Comparison of ENCODE assay signal across 22 cellular contexts in genomic region chr15:34584996-34585395, GRCh38. TPM values are rescaled to one million over a fixed set of nuclear protein-coding genes. Genes with fewer than 3 reads are reported as not detected.
A peak's percentile ranks its signal among the peaks of the same experiment; 100 is the strongest.
DNase-seq lines count a peak whose midpoint lies in the region; ATAC-seq, FAIRE-seq and TF ChIP-seq lines count a peak whose summit lies in the region.
"Had no signal": no experiment of that assay in that cellular context is flagged by ENCODE, and none has a peak within 500 bp of the region (broad histone marks: within the 10 kb centered on the region; RNA-seq: fewer than 3 reads in every experiment).

No MANE protein-coding gene starts in this region.

- H3K27ac ChIP-seq in HepG2 (ENCODE audit: extremely low read length, insufficient read depth, low read length) (no peak overlapping the region), right lobe of liver (no peak overlapping the region), PC-3 (ENCODE audit: low read length) (no peak overlapping the region)
- H3K27ac ChIP-seq: C4-2B, pancreas, upper lobe of right lung had no signal

- H3K4me3 Mint-ChIP-seq in glutamatergic neuron (ENCODE audit: unreplicated experiment) = peak overlapping the region; percentile 9

- BruUV-seq in HepG2 (replicated peaks; lab: Mats Ljungman, UMichigan) (no TSS peak), PC-3 (replicated peaks; lab: Mats Ljungman, UMichigan) (TSS peak; percentile 21)

- H3K36me3 ChIP-seq in HepG2 (replicated peaks in 1 of 2; ENCODE audit: control insufficient read depth in 1 of 2, insufficient read depth in 2 of 2, low read length in 2 of 2) (no peaks in the 10 kb centered on the region), right lobe of liver (no peaks in the 10 kb centered on the region), PC-3 (ENCODE audit: low read depth, low read length) (no peaks in the 10 kb centered on the region)
- H3K36me3 ChIP-seq: pancreas, upper lobe of right lung had no signal

- TF ChIP-seq RAD21 in HepG2 (CRISPR knock-in tag; IDR thresholded peaks at IDR 0.05) = no peak

- peaks cover 23% of the 10 kb centered on the region for H3K79me2 ChIP-seq in HepG2 (ENCODE audit: insufficient read depth, low read length)
- H3K79me2 ChIP-seq in PC-3 (ENCODE audit: low read length) = peaks cover 46% of the 10 kb centered on the region

- H3K36me3 Mint-ChIP-seq in glutamatergic neuron (ENCODE audit: unreplicated experiment) = no peaks in the 10 kb centered on the region

- H2AFZ ChIP-seq in HepG2 (ENCODE audit: low read length) (no peak overlapping the region), PC-3 (ENCODE audit: low read length) (no peak overlapping the region)

- H3K4me3 ChIP-seq in HepG2 (replicated peaks in 1 of 3; ENCODE audit: insufficient read depth in 1 of 3, low read depth in 2 of 3, low read length in 3 of 3) (no peak overlapping the region; a peak in 1 of 6 replicates), right lobe of liver (no peak overlapping the region), PC-3 (ENCODE audit: low read length) (no peak overlapping the region)
- H3K4me3 ChIP-seq: upper lobe of right lung had no signal

- no peaks in the 10 kb centered on the region for H3K9me2 ChIP-seq in PC-3 (replicated peaks; ENCODE audit: low read length)

- no peaks in the 10 kb centered on the region for H4K20me1 ChIP-seq in HepG2 (ENCODE audit: insufficient read depth, low read length)
- no peaks in the 10 kb centered on the region for H4K20me1 ChIP-seq in PC-3 (ENCODE audit: low read length)

- FAIRE-seq in HepG2 (lab: Jason Lieb, UNC) = no peak
- FAIRE-seq: GM12891, HTR-8/SVneo, pancreas, TTC549 had no signal

- TF ChIP-seq POLR2A in HepG2 (IDR thresholded peaks at IDR 0.05; ENCODE audit: insufficient read depth in 1 of 2, low read depth in 2 of 2, low read length in 2 of 2) = no peak
- no peak for TF ChIP-seq POLR2A in right lobe of liver (IDR thresholded peaks at IDR 0.05)

- H3K9ac ChIP-seq in HepG2 (ENCODE audit: insufficient read depth, low read depth, low read length) (no peak overlapping the region), PC-3 (ENCODE audit: low read length) (no peak overlapping the region)

- no peak overlapping the region for H3K27ac Mint-ChIP-seq in glutamatergic neuron (ENCODE audit: unreplicated experiment)
- H3K27ac Mint-ChIP-seq: dendritic cell treated with granulocyte-macrophage colony-stimulating factor and Interleukin-4, amounts not matched to agents 40 ng/mL and 50 ng/mL, for 4 days had no signal

- no peaks in the 10 kb centered on the region for H3K9me3 ChIP-seq in HepG2 (ENCODE audit: low read length)
- no peaks in the 10 kb centered on the region for H3K9me3 ChIP-seq in right lobe of liver
- no peaks in the 10 kb centered on the region for H3K9me3 ChIP-seq in PC-3 (ENCODE audit: low read length)
- H3K9me3 ChIP-seq: pancreas, upper lobe of right lung had no signal

- no peaks in the 10 kb centered on the region for H3K27me3 ChIP-seq in HepG2 (ENCODE audit: control insufficient read depth in 1 of 2, insufficient read depth in 2 of 2, low read length in 2 of 2)
- H3K27me3 ChIP-seq in right lobe of liver = no peaks in the 10 kb centered on the region
- H3K27me3 ChIP-seq in PC-3 (ENCODE audit: low read length) = no peaks in the 10 kb centered on the region
- H3K27me3 ChIP-seq: pancreas, upper lobe of right lung had no signal

- TF ChIP-seq CTCF in HepG2 (CRISPR knock-in tag; IDR thresholded peaks at IDR 0.05) (no peak), right lobe of liver (IDR thresholded peaks at IDR 0.05) (no peak), PC-3 (conservative IDR thresholded peaks at IDR 0.05; ENCODE audit: low read depth, low read length) (no peak), glutamatergic neuron (IDR thresholded peaks at IDR 0.05; ENCODE audit: partially characterized antibody, unreplicated experiment) (no peak)

- H3K4me2 ChIP-seq in HepG2 (ENCODE audit: low read depth, low read length) (peak overlapping the region; percentile 86), PC-3 (ENCODE audit: low read length) (no peak overlapping the region)

- no peaks in the 10 kb centered on the region for H3F3A ChIP-seq in PC-3 (ENCODE audit: low read length, unreplicated experiment)

- in situ Hi-C loops in HepG2 (cut with HindIII; ENCODE audit: extremely low pct_ligation_motif_present, low pct_unique_long_range_greater_than_20kb) = loop anchor here (25.0 kb wide), 3 partner anchors 148 to 523 kb away; partner anchors contain the start of genes EMC4 and GOLGA8A

- H3K4me1 Mint-ChIP-seq in glutamatergic neuron (ENCODE audit: low read depth, unreplicated experiment) = peaks cover 9% of the 10 kb centered on the region

- ATAC-seq in HepG2 (no peak), right lobe of liver (no peak), PC-3 (no peak), Right ventricle myocardium superior (ENCODE audit: poor library complexity) (no peak)
- ATAC-seq: activated CD8-positive, alpha-beta memory T cell treated with anti-CD3 and anti-CD28 coated beads, Interleukin-2, amount 10 ng/mL, durations not matched to agents 7 days and 5 days; activated T-helper 17 cell treated with anti-CD3 and anti-CD28 coated beads, Interleukin-2, amount 50 U/mL, for 72 hours; pancreas; right cardiac atrium; Right ventricle myocardium inferior; upper lobe of right lung had no signal

- TF ChIP-seq EP300 in HepG2 (IDR thresholded peaks at IDR 0.05; ENCODE audit: low read depth in 2 of 2, low read length in 2 of 2) (no peak), HepG2 (CRISPR knock-in tag; IDR thresholded peaks at IDR 0.05; ENCODE audit: borderline replicate concordance) (no peak)

- no peak for DNase-seq in HepG2 (ENCODE audit: low spot score)
- no peak for DNase-seq in right lobe of liver
- DNase-seq in PC-3 = no peak
- DNase-seq in glutamatergic neuron = no peak
- no peak for DNase-seq in Right ventricle myocardium superior
- no peak for DNase-seq in stimulated activated CD4-positive, alpha-beta T cell treated with anti-CD3 and anti-CD28 coated beads, Interleukin-1b, Interleukin-23, amount 100 ng/mL, for 48 hours
- DNase-seq in DMS79 (lab: John Stamatoyannopoulos, UW) = no peak
- DNase-seq: activated CD4-positive, alpha-beta T cell treated with anti-CD3 and anti-CD28 coated beads for 1 hour; activated CD8-positive, alpha-beta memory T cell treated with anti-CD3 and anti-CD28 coated beads, Interleukin-2, amount 10 ng/mL, durations not matched to agents 7 days and 5 days; amygdala; NCI-H1048; NCI-H1930; right cardiac atrium; upper lobe of right lung had no signal

- H3K4me1 ChIP-seq in HepG2 (ENCODE audit: insufficient read depth, low read length) (peaks cover 34% of the 10 kb centered on the region), right lobe of liver (peaks cover 0 to 8% (median 0%) of the 10 kb centered on the region in 4 donors), PC-3 (ENCODE audit: insufficient read depth, low read length) (peaks cover 16% of the 10 kb centered on the region; the same call in 1 of the 2 replicates)

- peaks cover 8% of the 10 kb centered on the region for H3K9me3 Mint-ChIP-seq in glutamatergic neuron (ENCODE audit: unreplicated experiment)
- H3K9me3 Mint-ChIP-seq: activated T-helper 17 cell treated with anti-CD3 and anti-CD28 coated beads, Interleukin-2, amount 50 U/mL, for 72 hours; dendritic cell treated with granulocyte-macrophage colony-stimulating factor and Interleukin-4, amounts not matched to agents 40 ng/mL and 50 ng/mL, for 4 days had no signal

- peaks cover 7% of the 10 kb centered on the region for H3K27me3 Mint-ChIP-seq in glutamatergic neuron (ENCODE audit: unreplicated experiment)
- H3K27me3 Mint-ChIP-seq: activated T-helper 17 cell treated with anti-CD3 and anti-CD28 coated beads, Interleukin-2, amount 50 U/mL, for 72 hours had no signal

- 82% methylated on average over 7 of the region's 7 CpGs for WGBS in HepG2 (ENCODE audit: low lambda C conversion rate)
- WGBS in right lobe of liver (ENCODE audit: insufficient coverage, low coverage, low lambda C conversion rate, missing lambda C conversion rate) = 77% methylated on average over 7 of the region's 7 CpGs

- intact Hi-C loops in HepG2 (cut with micrococcal nuclease; ENCODE audit: unreplicated experiment) (no loop called here), right lobe of liver (cut with DNase I) (loop anchor here in 1 of 2 donors (10.0 kb wide), 1 partner anchor 240 kb away; the partner anchor contains the start of genes NOP10 and NUTM1), PC-3 (cut with micrococcal nuclease) (no loop called here), Right ventricle myocardium superior (cut with DNase I) (loop anchor here (5.0 kb wide), 1 partner anchor 148 kb away; the partner anchor contains the start of gene GOLGA8A)

- CTCF ChIA-PET in HepG2 (lab: Yijun Ruan, JAX; ENCODE audit: low intra/inter-chr PET ratio, low total read pairs) (no interaction called here), PC-3 (lab: Charles Lee) (no interaction called here)

- POLR2A ChIA-PET in HepG2 (lab: Yijun Ruan, JAX) (interaction anchor here (1.5 to 2.8 kb wide), 2 partner anchors 70 to 403 kb away, joined by 5 to 19 read pairs; partner anchors contain the start of gene ZNF770), PC-3 (lab: Charles Lee; ENCODE audit: unreplicated experiment) (no interaction called here)

RNA-seq across cellular contexts. Expression of gene GOLGA8B, which starts 1.5 kb away (rescaled TPM):
- total RNA-seq in HepG2 (2016; rRNA removed; fragmentation: Illumina TruSeq; extraction: Trizol) (6.0 and 38.8 TPM in 2 replicates), right lobe of liver (10 to 100 TPM; 21.9 to 53.4 (median 30.8) TPM), PC-3 (2014; rRNA removed) (50.0 and 51.0 TPM in 2 replicates), glutamatergic neuron (ENCODE audit: unreplicated experiment) (161 TPM), Right ventricle myocardium superior (9.1 TPM)
- total RNA-seq in HepG2 (2016; cell fraction: cytosol; rRNA removed; fragmentation: Illumina TruSeq; extraction: Trizol; ENCODE audit: low read depth) = 8.7 and 12.0 TPM in 2 replicates
- 8.1 and 44.9 TPM in 2 replicates for total RNA-seq in HepG2 (2016; cell fraction: insoluble cytoplasmic fraction; rRNA removed; fragmentation: Illumina TruSeq; extraction: Trizol)
- total RNA-seq in HepG2 (2016; cell fraction: membrane; rRNA removed; fragmentation: Illumina TruSeq; extraction: Trizol) = 3.0 and 5.0 TPM in 2 replicates
- 71.1 and 101 TPM in 2 replicates for total RNA-seq in HepG2 (2016; cell fraction: nucleus; rRNA removed; fragmentation: Illumina TruSeq; extraction: Trizol)
- 89.0 and 104 TPM in 2 replicates for polyA plus RNA-seq in HepG2 (2011; rRNA removed)
- polyA plus RNA-seq in HepG2 (2011; cell fraction: cytosol; rRNA removed) = 13.5 and 14.7 TPM in 2 replicates
- polyA plus RNA-seq in HepG2 (2011; cell fraction: nucleus; rRNA removed) = 711 and 815 TPM in 2 replicates
- 130 and 139 TPM in 2 replicates for polyA plus RNA-seq in HepG2 (2012)
- polyA plus RNA-seq in HepG2 (2016; cell fraction: cytosol; fragmentation: Illumina TruSeq; extraction: Trizol; ENCODE audit: low read depth) = 0.51 TPM in 2 replicates
- polyA plus RNA-seq in HepG2 (2016; cell fraction: insoluble cytoplasmic fraction; fragmentation: Illumina TruSeq; extraction: Trizol; ENCODE audit: low read depth) = 8.9 and 11.6 TPM in 2 replicates
- polyA plus RNA-seq in HepG2 (2016; cell fraction: membrane; fragmentation: Illumina TruSeq; extraction: Trizol; ENCODE audit: low read depth) = 0.92 and 2.1 TPM in 2 replicates
- 435 and 480 TPM in 2 replicates for polyA plus RNA-seq in HepG2 (2016; cell fraction: nucleus; fragmentation: Illumina TruSeq; extraction: Trizol; ENCODE audit: insufficient read depth, low read depth)
- 8.7 and 19.2 TPM in 2 replicates for polyA minus RNA-seq in HepG2 (2011; rRNA and poly(A)+ RNA removed; ENCODE audit: low replicate concordance)
- 3.5 and 5.4 TPM in 2 replicates for polyA minus RNA-seq in HepG2 (2011; cell fraction: cytosol; rRNA and poly(A)+ RNA removed)
- 122 and 148 TPM in 2 replicates for polyA minus RNA-seq in HepG2 (2011; cell fraction: nucleus; rRNA and poly(A)+ RNA removed)
